In genomic region chr10:16968722-16969055, GRCh38 we compare ENCODE assay signal across 12 cellular contexts.
DNase-seq lines count a peak whose midpoint lies in the region; ATAC-seq, FAIRE-seq and TF ChIP-seq lines count a peak whose summit lies in the region.
"Had no signal": no experiment of that assay in that cellular context is flagged by ENCODE, and none has a peak within 500 bp of the region (broad histone marks: within the 10 kb centered on the region; RNA-seq: fewer than 3 reads in every experiment).

No MANE protein-coding gene starts in this region.

- no peaks in the 10 kb centered on the region for H4K20me1 ChIP-seq in endothelial cell of umbilical vein (replicated peaks; ENCODE audit: control insufficient read depth, extremely low read depth, insufficient read depth, low read length)

- H2AFZ ChIP-seq in endothelial cell of umbilical vein (ENCODE audit: low read depth, low read length) (no peak overlapping the region), neuron (ENCODE audit: low read depth, low read length) (no peak overlapping the region)

- H3K4me1 ChIP-seq in left ventricle myocardium inferior (peaks cover 36% of the 10 kb centered on the region), endothelial cell of umbilical vein (ENCODE audit: control insufficient read depth, extremely low read depth, insufficient read depth, low read length) (peaks cover 40% of the 10 kb centered on the region), neuron (ENCODE audit: insufficient read depth, low read length) (peaks cover 27% of the 10 kb centered on the region)
- H3K4me1 ChIP-seq: body of pancreas had no signal

- peaks cover 8% of the 10 kb centered on the region for H3K27me3 ChIP-seq in left ventricle myocardium inferior (ENCODE audit: low read depth)
- H3K27me3 ChIP-seq in endothelial cell of umbilical vein (ENCODE audit: control insufficient read depth in 2 of 2, insufficient read depth in 2 of 2, low read length in 2 of 2) = no peaks in the 10 kb centered on the region
- no peaks in the 10 kb centered on the region for H3K27me3 ChIP-seq in neuron (ENCODE audit: insufficient read depth, low read length)
- H3K27me3 ChIP-seq: body of pancreas had no signal

- CTCF ChIA-PET in endothelial cell of umbilical vein (lab: Charles Lee) = interaction anchor here (0.7 to 3.0 kb wide), 20 partner anchors 16 to 262 kb away, joined by 3 to 22 read pairs (median 4); partner anchors contain the start of gene TRDMT1

- no peak for DNase-seq in left ventricle myocardium inferior
- no peak for DNase-seq in left cardiac atrium
- no peak for DNase-seq in endothelial cell of umbilical vein (ENCODE audit: low read depth, low spot score)
- no peak for DNase-seq in substantia nigra (lab: John Stamatoyannopoulos, UW)
- no peak for DNase-seq in SIG-M5 treated with dmso at 0.1 percent for 504 hours (lab: John Stamatoyannopoulos, UW; ENCODE audit: unreplicated experiment)
- DNase-seq: activated CD4-positive, alpha-beta T cell treated with anti-CD3 and anti-CD28 coated beads for 48 hours; NCI-H2107 had no signal

- H3K27ac ChIP-seq in left ventricle myocardium inferior (replicated peaks) = peak overlapping the region; percentile 68
- H3K27ac ChIP-seq in endothelial cell of umbilical vein (ENCODE audit: insufficient read depth, low read depth, low read length) = peak overlapping the region; percentile 98
- no peak overlapping the region for H3K27ac ChIP-seq in substantia nigra (ENCODE audit: low read depth, low read length, poor library complexity, severe bottlenecking)
- H3K27ac ChIP-seq: body of pancreas, epithelial cell of prostate had no signal

- no peak for ATAC-seq in left cardiac atrium
- ATAC-seq in GM19455 (IDR thresholded peaks at IDR 0.05; ENCODE audit: unreplicated experiment) = no peak
- ATAC-seq in HG02610 (IDR thresholded peaks at IDR 0.05; ENCODE audit: unreplicated experiment) = no peak

- H3K36me3 ChIP-seq in left ventricle myocardium inferior (no peaks in the 10 kb centered on the region), endothelial cell of umbilical vein (ENCODE audit: control insufficient read depth in 2 of 2, extremely low read depth in 1 of 2, insufficient read depth in 2 of 2, low read length in 2 of 2) (no peaks in the 10 kb centered on the region), neuron (ENCODE audit: insufficient read depth, low read length) (no peaks in the 10 kb centered on the region)

- TSS peak; percentile 39 for BruUV-seq in endothelial cell of umbilical vein (replicated peaks; lab: Mats Ljungman, UMichigan)

- dilution Hi-C loops in endothelial cell of umbilical vein (cut with MboI; ENCODE audit: extremely low pct_ligation_motif_present, low sequenced_read_pairs) = no loop called here

- H3K4me2 ChIP-seq in endothelial cell of umbilical vein (ENCODE audit: insufficient read depth, low read length) = peak overlapping the region; percentile 75

- H3K79me2 ChIP-seq in endothelial cell of umbilical vein (ENCODE audit: control insufficient read depth, insufficient read depth, low read length) = no peaks in the 10 kb centered on the region

- POLR2A ChIA-PET in endothelial cell of umbilical vein (lab: Charles Lee) = interaction anchor here (0.7 to 2.7 kb wide), 14 partner anchors 19 to 265 kb away, joined by 3 to 27 read pairs (median 4); partner anchors contain the start of genes TRDMT1 and VIM

- H3K4me3 ChIP-seq in left ventricle myocardium inferior (peak overlapping the region; percentile 29), endothelial cell of umbilical vein (replicated peaks in 1 of 3; ENCODE audit: insufficient read depth in 1 of 3, low read depth in 1 of 3, low read length in 3 of 3) (no peak overlapping the region), neuron (ENCODE audit: low read length) (peak overlapping the region; percentile 28)
- H3K4me3 ChIP-seq: body of pancreas had no signal

- no peak for TF ChIP-seq CTCF in left ventricle myocardium inferior (IDR thresholded peaks at IDR 0.05; ENCODE audit: borderline replicate concordance)
- no peak for TF ChIP-seq CTCF in endothelial cell of umbilical vein (IDR thresholded peaks at IDR 0.05; ENCODE audit: extremely low read depth in 1 of 2, insufficient read depth in 1 of 2, low read depth in 1 of 2, low read length in 2 of 2)

- intact Hi-C loops in left ventricle myocardium inferior (cut with micrococcal nuclease) = no loop called here
- intact Hi-C loops in left cardiac atrium (cut with DNase I) = no loop called here
- intact Hi-C loops in endothelial cell of umbilical vein (cut with micrococcal nuclease) = loop anchor here (1.0 kb wide), 12 partner anchors 19 to 260 kb away; partner anchors contain the start of gene VIM

- TF ChIP-seq POLR2A in endothelial cell of umbilical vein (IDR thresholded peaks at IDR 0.05; ENCODE audit: low read depth, low read length) = no peak

- peak overlapping the region; percentile 72 for H3K9ac ChIP-seq in endothelial cell of umbilical vein (replicated peaks; ENCODE audit: extremely low read depth, insufficient read depth, low read length)

- no peak for FAIRE-seq in endothelial cell of umbilical vein (lab: Jason Lieb, UNC)

- no peaks in the 10 kb centered on the region for H3K9me3 ChIP-seq in left ventricle myocardium inferior (replicated peaks)
- no peaks in the 10 kb centered on the region for H3K9me3 ChIP-seq in endothelial cell of umbilical vein (replicated peaks; ENCODE audit: control insufficient read depth, insufficient read depth, low read length)
- H3K9me3 ChIP-seq in neuron (ENCODE audit: low read length) = peaks cover under 1% of the 10 kb centered on the region
- H3K9me3 ChIP-seq: body of pancreas had no signal

- no peaks in the 10 kb centered on the region for H3K9me1 ChIP-seq in endothelial cell of umbilical vein (replicated peaks; ENCODE audit: control insufficient read depth, extremely low read depth, insufficient read depth, low read length)

TF ChIP-seq in endothelial cell of umbilical vein, 7 proteins besides CTCF, POLR2A, EP300 and RAD21:
- TF ChIP-seq FOS (IDR thresholded peaks at IDR 0.05; ENCODE audit: borderline replicate concordance, insufficient read depth, low read length) = peak; percentile 14
- TF ChIP-seq EZH2 (IDR thresholded peaks at IDR 0.05; ENCODE audit: borderline replicate concordance, low read depth, low read length, severe bottlenecking) = no peak

Comparison
In these comparisons a context has a peak if more than half of its experiments do, and no peak if none do; other contexts are left out.
1. H3K4me3 ChIP-seq: peak in left ventricle myocardium inferior (single experiment) and neuron (single experiment); none in endothelial cell of umbilical vein (0 of 3).